ENCODE assay signal across 20 cellular contexts in genomic region chr3:185405664-185406063, GRCh38. TPM values are rescaled to one million over a fixed set of nuclear protein-coding genes. Genes with fewer than 3 reads are reported as not detected.
A peak's percentile ranks its signal among the peaks of the same experiment; 100 is the strongest.
DNase-seq lines count a peak whose midpoint lies in the region; ATAC-seq, FAIRE-seq and TF ChIP-seq lines count a peak whose summit lies in the region.
"Had no signal": no experiment of that assay in that cellular context is flagged by ENCODE, and none has a peak within 500 bp of the region (broad histone marks: within the 10 kb centered on the region; RNA-seq: fewer than 3 reads in every experiment).

No MANE protein-coding gene starts in this region.

- FAIRE-seq in GM12891 (lab: Jason Lieb, UNC) = peak; percentile 62
- FAIRE-seq: A549 had no signal

- H3K27me3 ChIP-seq in subcutaneous abdominal adipose tissue (ENCODE audit: control insufficient read depth in 5 of 5, insufficient read depth in 4 of 5, low read length in 5 of 5) = no peaks in the 10 kb centered on the region
- H3K27me3 ChIP-seq in foreskin keratinocyte = no peaks in the 10 kb centered on the region
- no peaks in the 10 kb centered on the region for H3K27me3 ChIP-seq in right cardiac atrium (ENCODE audit: control insufficient read depth, insufficient read depth)
- H3K27me3 ChIP-seq: BE2C, Peyer's patch had no signal

- H3K27ac ChIP-seq in subcutaneous abdominal adipose tissue (ENCODE audit: low read depth, low read length) = peak overlapping the region; percentile 69
- no peak overlapping the region for H3K27ac ChIP-seq in foreskin keratinocyte
- no peak overlapping the region for H3K27ac ChIP-seq in right cardiac atrium (ENCODE audit: low read length)
- H3K27ac ChIP-seq: A549, KMS-11, Peyer's patch had no signal

- H3K4me3 ChIP-seq in subcutaneous abdominal adipose tissue (ENCODE audit: low read depth in 1 of 5, low read length in 5 of 5) = no peak overlapping the region
- no peak overlapping the region for H3K4me3 ChIP-seq in right cardiac atrium (ENCODE audit: low read length)
- H3K4me3 ChIP-seq: A549, GM23338, Peyer's patch had no signal

- no peak for DNase-seq in GM12891 (ENCODE audit: insufficient read length, low spot score)
- DNase-seq in NCI-H69 (lab: John Stamatoyannopoulos, UW) = peak; percentile 56
- peak; percentile 34 for DNase-seq in inferior parietal cortex (ENCODE audit: extremely low spot score)
- DNase-seq in foreskin keratinocyte = no peak
- DNase-seq in right cardiac atrium = no peak
- no peak for DNase-seq in NCI-H1694 (lab: John Stamatoyannopoulos, UW)
- DNase-seq: BE2C, EL, GF-D8, HCEC 1CT, IMR-90, NCI-H1105, NCI-H2171 treated with DMSO at 0.1 percent for 48 hours, Peyer's patch had no signal

- 79% methylated on average over 3 of the region's 3 CpGs for WGBS in right cardiac atrium

- no peak for TF ChIP-seq POLR2A in GM12891 (IDR thresholded peaks at IDR 0.05; ENCODE audit: low read depth, low read length)

- peaks cover 0 to 22% (median 9%) of the 10 kb centered on the region in 5 donors for H3K4me1 ChIP-seq in subcutaneous abdominal adipose tissue (ENCODE audit: control insufficient read depth in 5 of 5, insufficient read depth in 5 of 5, low read length in 5 of 5)
- H3K4me1 ChIP-seq in foreskin keratinocyte = peaks cover 9% of the 10 kb centered on the region
- no peaks in the 10 kb centered on the region for H3K4me1 ChIP-seq in right cardiac atrium (ENCODE audit: control insufficient read depth, insufficient read depth, low read length)
- H3K4me1 ChIP-seq: A549, Peyer's patch had no signal

- ATAC-seq in foreskin keratinocyte (no peak), right cardiac atrium (no peak), GM18498 (IDR thresholded peaks at IDR 0.05; ENCODE audit: unreplicated experiment) (no peak)
- ATAC-seq: A549, GM23338, SK-N-SH treated with all-trans-retinoic acid at 6 μM for 48 hours had no signal

- no peaks in the 10 kb centered on the region for H3K36me3 ChIP-seq in subcutaneous abdominal adipose tissue (ENCODE audit: control insufficient read depth in 5 of 5, insufficient read depth in 5 of 5, low read length in 5 of 5)
- H3K36me3 ChIP-seq: BE2C, Peyer's patch had no signal

- intact Hi-C loops in right cardiac atrium (cut with DNase I) = no loop called here

- TF ChIP-seq CTCF in foreskin keratinocyte (conservative IDR thresholded peaks at IDR 0.05) = no peak

- no peaks in the 10 kb centered on the region for H3K9me3 ChIP-seq in subcutaneous abdominal adipose tissue (ENCODE audit: control insufficient read depth in 5 of 5, low read length in 5 of 5)
- H3K9me3 ChIP-seq in right cardiac atrium (ENCODE audit: control insufficient read depth, low read length) = no peaks in the 10 kb centered on the region
- H3K9me3 ChIP-seq: A549, BE2C, Peyer's patch had no signal

- H3K9ac ChIP-seq in subcutaneous abdominal adipose tissue (ENCODE audit: low read length in 5 of 5) = no peak overlapping the region
- H3K9ac ChIP-seq: KMS-11 had no signal

TF ChIP-seq in GM12891, 5 proteins besides CTCF, POLR2A, EP300 and RAD21:
- TF ChIP-seq PAX5 (IDR thresholded peaks at IDR 0.05; ENCODE audit: insufficient read depth, low read length, severe bottlenecking) = no peak
- TF ChIP-seq POU2F2 (IDR thresholded peaks at IDR 0.05; ENCODE audit: low read depth, low read length) = no peak
- no peak for TF ChIP-seq SPI1 (IDR thresholded peaks at IDR 0.05; ENCODE audit: low read depth, low read length)
- TF ChIP-seq TAF1 (IDR thresholded peaks at IDR 0.05; ENCODE audit: low read depth, low read length) = no peak
- no peak for TF ChIP-seq POLR2AphosphoS5 (IDR thresholded peaks at IDR 0.05; ENCODE audit: low read depth, low read length)
TF ChIP-seq in GM12891: peak in this region for 0.

RNA-seq across cellular contexts. Expression of gene MAP3K13, which starts 42.7 kb away (rescaled TPM):
- 11.1 TPM for polyA plus RNA-seq in GM12891 (2012; ENCODE audit: low read depth, missing spikeins)
- total RNA-seq in foreskin keratinocyte = 14.5 and 15.0 TPM in 2 replicates
- polyA plus RNA-seq in foreskin keratinocyte = 12.3 and 16.3 TPM in 2 replicates
- 10 to 100 TPM; 10.8 to 18.5 (median 12.5) TPM for total RNA-seq in right cardiac atrium
- polyA plus RNA-seq in right cardiac atrium = 11.5 TPM

Comparison
In these comparisons a context has a peak if more than half of its experiments do, and no peak if none do; other contexts are left out.
1. DNase-seq: peak in NCI-H69 (single experiment) and inferior parietal cortex (single experiment); none in GM12891 (single experiment), foreskin keratinocyte (0 of 2), right cardiac atrium (0 of 3) and NCI-H1694 (single experiment).